23 cellular contexts compared by ENCODE assay signal in genomic region chr22:48313156-48313555, GRCh38.
DNase-seq lines count a peak whose midpoint lies in the region; ATAC-seq and TF ChIP-seq lines count a peak whose summit lies in the region.
"Had no signal": no experiment of that assay in that cellular context is flagged by ENCODE, and none has a peak within 500 bp of the region (broad histone marks: within the 10 kb centered on the region; RNA-seq: fewer than 3 reads in every experiment).

No MANE protein-coding gene starts in this region.

- no peaks in the 10 kb centered on the region for H3F3A ChIP-seq in neural progenitor cell (ENCODE audit: low read depth)

- H3K27ac Mint-ChIP-seq in neural progenitor cell, result no peak overlapping the region
- H3K27ac Mint-ChIP-seq: CD4-positive, alpha-beta T cell; H9 had no signal

- H3K9me3 ChIP-seq in neural progenitor cell (ENCODE audit: low read depth), result no peaks in the 10 kb centered on the region
- H3K9me3 ChIP-seq: BE2C had no signal

- H3K27me3 ChIP-seq in neural progenitor cell, result no peaks in the 10 kb centered on the region
- H3K27me3 ChIP-seq: BE2C; BLaER1 treated with 17β-estradiol and CSF1 and Interleukin-3, amounts not matched to agents 10 nM and 100 nM had no signal

- peaks cover 13% of the 10 kb centered on the region for H3K4me1 Mint-ChIP-seq in neural progenitor cell
- H3K4me1 Mint-ChIP-seq: CD14-positive monocyte; CD8-positive, alpha-beta memory T cell had no signal

- peaks cover 2% of the 10 kb centered on the region for H3K36me3 Mint-ChIP-seq in neural progenitor cell
- H3K36me3 Mint-ChIP-seq: CD14-positive monocyte; CD8-positive, alpha-beta memory T cell had no signal

- no peaks in the 10 kb centered on the region for H3K36me3 ChIP-seq in neural progenitor cell
- H3K36me3 ChIP-seq: BE2C; BLaER1 treated with 17β-estradiol and CSF1 and Interleukin-3, amounts not matched to agents 10 nM and 100 nM had no signal

- no peak for TF ChIP-seq CTCF in neural progenitor cell (IDR thresholded peaks at IDR 0.05)

- H3K27ac ChIP-seq in neural progenitor cell, result no peak overlapping the region
- H3K27ac ChIP-seq: A549; BLaER1 treated with 17β-estradiol and CSF1 and Interleukin-3, amounts not matched to agents 10 nM and 100 nM; GM23248 had no signal

- H3K4me3 ChIP-seq in neural progenitor cell, result no peak overlapping the region
- H3K4me3 ChIP-seq: A549; BLaER1 treated with 17β-estradiol and CSF1 and Interleukin-3, amounts not matched to agents 10 nM and 100 nM; GM23248 had no signal

- H3K4me1 ChIP-seq in neural progenitor cell, result peaks cover 3% of the 10 kb centered on the region
- H3K4me1 ChIP-seq: A549, BE2C had no signal

- no peak overlapping the region for H3K9ac ChIP-seq in neural progenitor cell
- H3K9ac ChIP-seq: BLaER1 treated with 17β-estradiol and CSF1 and Interleukin-3, amounts not matched to agents 10 nM and 100 nM; GM23248 had no signal

- peaks cover 23% of the 10 kb centered on the region for H3K9me3 Mint-ChIP-seq in neural progenitor cell

- DNase-seq in G401 (ENCODE audit: low spot score) (peak; percentile 87), NCI-H446 treated with DMSO at 0.1 percent for 48 hours (lab: John Stamatoyannopoulos, UW) (peak; percentile 1), cerebellum (ENCODE audit: low spot score) (peak; percentile 67), neural progenitor cell (ENCODE audit: low spot score) (no peak), NCI-H82 (lab: John Stamatoyannopoulos, UW) (no peak)
- DNase-seq: 8988T; ACHN; AML-193; BE2C; CD4-positive, alpha-beta T cell; CD8-positive, alpha-beta memory T cell; DMS 273 treated with DMSO at 0.1 percent for 48 hours; DMS79; EL; GF-D8; GM23248 had no signal

- in situ Hi-C loops in G401 (cut with HindIII; ENCODE audit: low sequenced_read_pairs), result no loop called here

- no peaks in the 10 kb centered on the region for H3K79me2 ChIP-seq in neural progenitor cell (ENCODE audit: low read depth)

- no peaks in the 10 kb centered on the region for H4K20me1 ChIP-seq in neural progenitor cell (ENCODE audit: low read depth)
- H4K20me1 ChIP-seq: BLaER1 treated with 17β-estradiol and CSF1 and Interleukin-3, amounts not matched to agents 10 nM and 100 nM had no signal

- no peak overlapping the region for H2AFZ ChIP-seq in neural progenitor cell (replicated peaks)
- H2AFZ ChIP-seq: GM23248 had no signal

- peak overlapping the region; percentile 17 for H3K4me3 Mint-ChIP-seq in neural progenitor cell
- H3K4me3 Mint-ChIP-seq: CD14-positive monocyte; CD4-positive, alpha-beta T cell; CD8-positive, alpha-beta memory T cell; H9 had no signal

- H3K27me3 Mint-ChIP-seq in neural progenitor cell (ENCODE audit: insufficient read depth, low read depth), result peaks cover 13% of the 10 kb centered on the region

- ATAC-seq in GM21381 (IDR thresholded peaks at IDR 0.05; ENCODE audit: unreplicated experiment) (no peak), GM21723 (IDR thresholded peaks at IDR 0.05; ENCODE audit: unreplicated experiment) (no peak)
- ATAC-seq: A549, HCT116 had no signal

- H3K4me2 ChIP-seq in neural progenitor cell, result no peak overlapping the region
- H3K4me2 ChIP-seq: A549; BLaER1 treated with 17β-estradiol and CSF1 and Interleukin-3, amounts not matched to agents 10 nM and 100 nM had no signal

Comparison
In these comparisons a context has a peak if more than half of its experiments do, and no peak if none do; other contexts are left out.
1. DNase-seq: peak in G401 (single experiment), NCI-H446 treated with DMSO at 0.1 percent for 48 hours (single experiment) and cerebellum (single experiment); none in neural progenitor cell (single experiment) and NCI-H82 (single experiment).